In the genomic region with DNA sequence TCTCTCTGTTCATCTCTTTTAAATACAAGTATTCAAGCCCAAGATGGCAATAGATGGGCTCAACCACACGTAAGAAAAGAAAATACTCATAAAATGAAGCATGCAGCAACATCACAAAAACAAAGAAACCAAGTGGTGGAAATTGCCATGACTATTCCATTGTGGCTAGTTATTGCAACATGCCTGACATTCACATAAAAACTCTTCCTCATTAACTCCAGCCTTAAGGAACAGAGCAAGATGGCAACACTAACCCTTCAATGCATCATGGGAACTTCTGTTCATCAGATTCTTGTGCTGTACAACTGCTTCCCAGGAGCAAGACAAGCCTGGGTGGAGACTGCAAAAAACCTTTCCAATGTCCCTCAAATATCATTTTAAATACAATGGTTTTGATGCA, we compare ENCODE assay signal across 13 cellular contexts. TPM values are rescaled to one million over a fixed set of nuclear protein-coding genes. Genes with fewer than 3 reads are reported as not detected.
DNase-seq lines count a peak whose midpoint lies in the region; ATAC-seq and TF ChIP-seq lines count a peak whose summit lies in the region.
"Had no signal": no experiment of that assay in that cellular context is flagged by ENCODE, and none has a peak within 500 bp of the region (broad histone marks: within the 10 kb centered on the region; RNA-seq: fewer than 3 reads in every experiment).

No MANE protein-coding gene starts in this region.

- peak overlapping the region; percentile 69 for H3K9ac ChIP-seq in skeletal muscle satellite cell (ENCODE audit: low read depth, low read length)

- H3K36me3 Mint-ChIP-seq in T-helper 17 cell (ENCODE audit: low read depth), result no peaks in the 10 kb centered on the region
- H3K36me3 Mint-ChIP-seq in stimulated activated effector memory CD8-positive, alpha-beta T cell treated with anti-CD3 and anti-CD28 coated beads, Interleukin-12 subunit alpha, Interleukin-12 subunit beta, amount 100 ng/mL, for 72 hours, result no peaks in the 10 kb centered on the region
- H3K36me3 Mint-ChIP-seq in activated naive CD4-positive, alpha-beta T cell treated with anti-CD3 and anti-CD28 coated beads for 36 hours (ENCODE audit: low read depth), result no peaks in the 10 kb centered on the region
- H3K36me3 Mint-ChIP-seq: activated naive CD8-positive, alpha-beta T cell; naive thymus-derived CD4-positive, alpha-beta T cell had no signal

- peaks cover 67% of the 10 kb centered on the region for H3K27me3 Mint-ChIP-seq in T-helper 17 cell
- peaks cover 7% of the 10 kb centered on the region for H3K27me3 Mint-ChIP-seq in activated naive CD4-positive, alpha-beta T cell treated with anti-CD3 and anti-CD28 coated beads for 36 hours (ENCODE audit: low read depth)

- DNase-seq in GM03348 (ENCODE audit: low spot score) (peak; percentile 48), T-helper 17 cell (no peak), fibroblast of mammary gland (ENCODE audit: low read depth) (peak; percentile 97), aorta (no peak)
- no peak for DNase-seq in stimulated activated effector memory CD8-positive, alpha-beta T cell treated with anti-CD3 and anti-CD28 coated beads, Interleukin-12 subunit alpha, Interleukin-12 subunit beta, amount 100 ng/mL, for 72 hours (ENCODE audit: low spot score in 2 of 2)
- no peak for DNase-seq in activated naive CD4-positive, alpha-beta T cell treated with anti-CD3 and anti-CD28 coated beads for 36 hours
- DNase-seq: dorsolateral prefrontal cortex; naive thymus-derived CD4-positive, alpha-beta T cell; NCI-H187 treated with DMSO at 0.1 percent for 48 hours had no signal

- H3K27me3 ChIP-seq in skeletal muscle satellite cell (ENCODE audit: control insufficient read depth, insufficient read depth, low read length) (no peaks in the 10 kb centered on the region), aorta (ENCODE audit: control insufficient read depth in 1 of 2, insufficient read depth in 2 of 2, low read length in 1 of 2) (no peaks in the 10 kb centered on the region)
- H3K27me3 ChIP-seq: right atrium auricular region had no signal

- peak overlapping the region; percentile 51 for H3K4me2 ChIP-seq in skeletal muscle satellite cell (ENCODE audit: low read length)

- H3K36me3 ChIP-seq in skeletal muscle satellite cell (ENCODE audit: insufficient read depth, low read length), result no peaks in the 10 kb centered on the region
- no peaks in the 10 kb centered on the region for H3K36me3 ChIP-seq in aorta (ENCODE audit: control insufficient read depth in 1 of 2, insufficient read depth in 2 of 2, low read length in 1 of 2)
- H3K36me3 ChIP-seq: right atrium auricular region had no signal

- no peak overlapping the region for H3K27ac ChIP-seq in aorta (ENCODE audit: low read depth in 1 of 2, low read length in 2 of 2)

- no peak for TF ChIP-seq CTCF in fibroblast of mammary gland (conservative IDR thresholded peaks at IDR 0.05; ENCODE audit: control insufficient read depth, insufficient read depth, low read depth, low read length)

- H3K9me3 Mint-ChIP-seq in stimulated activated effector memory CD8-positive, alpha-beta T cell treated with anti-CD3 and anti-CD28 coated beads, Interleukin-12 subunit alpha, Interleukin-12 subunit beta, amount 100 ng/mL, for 72 hours, result no peaks in the 10 kb centered on the region
- no peaks in the 10 kb centered on the region for H3K9me3 Mint-ChIP-seq in activated naive CD4-positive, alpha-beta T cell treated with anti-CD3 and anti-CD28 coated beads for 36 hours
- H3K9me3 Mint-ChIP-seq: naive thymus-derived CD4-positive, alpha-beta T cell had no signal

- intact Hi-C loops in aorta (cut with DNase I), result loop anchor here in 1 of 2 donors (5.0 to 10.0 kb wide), 3 partner anchors 64 to 777 kb away; a partner anchor contains a TSS
- intact Hi-C loops in activated naive CD4-positive, alpha-beta T cell treated with anti-CD3 and anti-CD28 coated beads for 36 hours (cut with micrococcal nuclease), result loop anchor here (10.0 kb wide), 1 partner anchor 1323 kb away; a partner anchor contains a TSS

- H3K4me3 ChIP-seq in fibroblast of mammary gland (ENCODE audit: control insufficient read depth, low read depth, low read length) (no peak overlapping the region), skeletal muscle satellite cell (ENCODE audit: low read length) (peak overlapping the region; percentile 6), aorta (ENCODE audit: low read length in 2 of 2) (no peak overlapping the region)
- H3K4me3 ChIP-seq: dorsolateral prefrontal cortex, right atrium auricular region had no signal

- H3K27ac Mint-ChIP-seq in T-helper 17 cell, result no peak overlapping the region
- H3K27ac Mint-ChIP-seq in stimulated activated effector memory CD8-positive, alpha-beta T cell treated with anti-CD3 and anti-CD28 coated beads, Interleukin-12 subunit alpha, Interleukin-12 subunit beta, amount 100 ng/mL, for 72 hours, result no peak overlapping the region
- H3K27ac Mint-ChIP-seq in activated naive CD4-positive, alpha-beta T cell treated with anti-CD3 and anti-CD28 coated beads for 36 hours, result no peak overlapping the region
- H3K27ac Mint-ChIP-seq: activated naive CD8-positive, alpha-beta T cell; naive thymus-derived CD4-positive, alpha-beta T cell had no signal

- no peaks in the 10 kb centered on the region for H3K9me3 ChIP-seq in T-helper 17 cell (ENCODE audit: control insufficient read depth, low read length, poor library complexity, severe bottlenecking)
- H3K9me3 ChIP-seq in skeletal muscle satellite cell (replicated peaks; ENCODE audit: low read length), result no peaks in the 10 kb centered on the region
- H3K9me3 ChIP-seq in aorta (ENCODE audit: control insufficient read depth, low read length), result no peaks in the 10 kb centered on the region
- H3K9me3 ChIP-seq: right atrium auricular region had no signal

- peaks cover 16% of the 10 kb centered on the region for H3K4me1 Mint-ChIP-seq in T-helper 17 cell
- H3K4me1 Mint-ChIP-seq in stimulated activated effector memory CD8-positive, alpha-beta T cell treated with anti-CD3 and anti-CD28 coated beads, Interleukin-12 subunit alpha, Interleukin-12 subunit beta, amount 100 ng/mL, for 72 hours, result peaks cover 48% of the 10 kb centered on the region
- H3K4me1 Mint-ChIP-seq in activated naive CD4-positive, alpha-beta T cell treated with anti-CD3 and anti-CD28 coated beads for 36 hours (ENCODE audit: low read depth), result peaks cover 51% of the 10 kb centered on the region

- CTCF ChIA-PET in activated naive CD4-positive, alpha-beta T cell treated with anti-CD3 and anti-CD28 coated beads for 36 hours (lab: Charles Lee), result interaction anchor here (1.6 to 6.9 kb wide), 3 partner anchors 14 to 78 kb away, joined by 4 to 48 read pairs (median 9); no protein-coding TSS in a partner anchor

- ATAC-seq in T-helper 17 cell (no peak), aorta (ENCODE audit: low FRiP score) (no peak)
- ATAC-seq in stimulated activated effector memory CD8-positive, alpha-beta T cell treated with anti-CD3 and anti-CD28 coated beads, Interleukin-12 subunit alpha, Interleukin-12 subunit beta, amount 100 ng/mL, for 72 hours, result no peak
- ATAC-seq: left lobe of liver; naive thymus-derived CD4-positive, alpha-beta T cell had no signal

- H3K4me3 Mint-ChIP-seq in T-helper 17 cell, result peak overlapping the region; percentile 6
- no peak overlapping the region for H3K4me3 Mint-ChIP-seq in stimulated activated effector memory CD8-positive, alpha-beta T cell treated with anti-CD3 and anti-CD28 coated beads, Interleukin-12 subunit alpha, Interleukin-12 subunit beta, amount 100 ng/mL, for 72 hours
- H3K4me3 Mint-ChIP-seq in activated naive CD4-positive, alpha-beta T cell treated with anti-CD3 and anti-CD28 coated beads for 36 hours, result no peak overlapping the region

- 76 to 83% methylated on average over 1 of the region's 1 CpG for WGBS in aorta, 2 donors

- H3K4me1 ChIP-seq in skeletal muscle satellite cell (ENCODE audit: control insufficient read depth, insufficient read depth, low read length) (peaks cover 47% of the 10 kb centered on the region), aorta (ENCODE audit: control insufficient read depth in 1 of 2, insufficient read depth in 2 of 2, low read length in 2 of 2) (peaks cover 0 to 6% of the 10 kb centered on the region in 2 donors)

RNA-seq across cellular contexts. Expression of a gene that starts 1.4 kb away (rescaled TPM):
- 1 to 10 TPM; 1.3 to 2.1 TPM for total RNA-seq in T-helper 17 cell
- total RNA-seq in skeletal muscle satellite cell (2012; rRNA removed), result 39.0 and 79.1 TPM in 2 replicates
- total RNA-seq in aorta, result 10 to 100 TPM; 57.4 to 84.2 TPM
- polyA plus RNA-seq in aorta, result 1 to 10 TPM; 3.8 to 7.0 TPM
- total RNA-seq in activated naive CD4-positive, alpha-beta T cell treated with anti-CD3 and anti-CD28 coated beads for 36 hours, result 1 to 10 TPM; 1.4 to 1.7 TPM

Comparison
In these comparisons a context has a peak if more than half of its experiments do, and no peak if none do; other contexts are left out.
1. DNase-seq: peak in GM03348 (single experiment) and fibroblast of mammary gland (single experiment); none in T-helper 17 cell (0 of 3), aorta (0 of 2), stimulated activated effector memory CD8-positive, alpha-beta T cell treated with anti-CD3 and anti-CD28 coated beads, Interleukin-12 subunit alpha, Interleukin-12 subunit beta, amount 100 ng/mL, for 72 hours (0 of 2) and activated naive CD4-positive, alpha-beta T cell treated with anti-CD3 and anti-CD28 coated beads for 36 hours (single experiment).
2. RNA of a gene that starts 1.4 kb away (total RNA-seq): 57.4 to 84.2 TPM in aorta; 1.3 to 2.1 TPM in T-helper 17 cell and 1.4 to 1.7 TPM in activated naive CD4-positive, alpha-beta T cell treated with anti-CD3 and anti-CD28 coated beads for 36 hours; every median in the first group is over 10 times any median in the second.